Comparison of ENCODE assay signal across 26 cellular contexts in the genomic region with DNA sequence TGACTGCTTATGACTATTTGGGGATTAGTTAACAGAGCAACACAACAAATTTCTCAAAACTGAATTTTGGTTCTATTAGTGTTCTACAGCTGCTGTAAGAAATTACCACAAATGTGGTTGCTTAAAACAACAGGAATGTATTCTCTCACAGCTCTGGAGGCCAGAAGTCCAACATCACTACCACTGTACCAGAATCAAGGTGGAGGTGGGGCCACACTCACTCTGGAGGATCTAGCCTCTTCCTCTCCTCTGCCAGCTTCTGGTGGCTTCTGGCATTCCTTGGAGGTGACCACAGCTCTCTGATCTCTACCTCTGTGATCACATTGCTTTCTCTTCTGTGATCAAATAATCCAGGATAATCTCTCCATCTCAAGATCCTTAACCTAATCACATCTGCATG.
DNase-seq lines count a peak whose midpoint lies in the region; ATAC-seq, FAIRE-seq and TF ChIP-seq lines count a peak whose summit lies in the region.
"Had no signal": no experiment of that assay in that cellular context is flagged by ENCODE, and none has a peak within 500 bp of the region (broad histone marks: within the 10 kb centered on the region; RNA-seq: fewer than 3 reads in every experiment).

No MANE protein-coding gene starts in this region.

- no peak overlapping the region for H2AK5ac ChIP-seq in mesenchymal stem cell (ENCODE audit: low read length, severe bottlenecking)

- no peak overlapping the region for H4K91ac ChIP-seq in mesenchymal stem cell (ENCODE audit: low read length)

- no peak overlapping the region for H2BK5ac ChIP-seq in mesenchymal stem cell (ENCODE audit: low read depth, low read length, poor library complexity, severe bottlenecking)

- H3K27me3 Mint-ChIP-seq in HFFc6 (ENCODE audit: insufficient read depth) (no peaks in the 10 kb centered on the region; the same call in none of the 2 replicates), astrocyte (ENCODE audit: low read depth, unreplicated experiment) (peaks cover 7% of the 10 kb centered on the region)

- no peak overlapping the region for H3K23ac ChIP-seq in mesenchymal stem cell (ENCODE audit: low read length in 2 of 2)

- H3K79me2 ChIP-seq in astrocyte (ENCODE audit: insufficient read depth, low read length): no peaks in the 10 kb centered on the region

- no peak for DNase-seq in D721Med (ENCODE audit: insufficient read length, low spot score)
- peak; percentile 6 for DNase-seq in HFFc6
- peak; percentile 64 for DNase-seq in astrocyte (ENCODE audit: low read depth)
- DNase-seq in kidney tubule cell (ENCODE audit: low spot score): peak; percentile 60
- no peak for DNase-seq in mesenchymal stem cell
- DNase-seq: ACHN; activated CD4-positive, alpha-beta T cell treated with anti-CD3 and anti-CD28 coated beads, Interleukin-2, amount 50 U/mL, for 4 hours; activated CD8-positive, alpha-beta memory T cell treated with anti-CD3 and anti-CD28 coated beads, Interleukin-2, amount 50 U/mL, for 48 hours; activated effector memory CD4-positive, alpha-beta T cell treated with anti-CD3 and anti-CD28 coated beads, Interleukin-2, amount 50 U/mL, for 16 hours; left ventricle myocardium superior; NCI-H1105; NCI-H510A treated with DMSO at 0.1 percent for 48 hours; psoas muscle; SK-N-SH; stimulated activated CD4-positive, alpha-beta T cell treated with anti-CD3 and anti-CD28 coated beads, Interleukin-1b, Interleukin-23, amount 100 ng/mL, for 48 hours; T-helper 9 cell had no signal

- no peaks in the 10 kb centered on the region for H3K4me1 ChIP-seq in astrocyte (ENCODE audit: insufficient read depth, low read length)
- H3K4me1 ChIP-seq in gastroesophageal sphincter: peaks cover 0 to 14% (median 4%) of the 10 kb centered on the region in 3 donors
- peaks cover 2% of the 10 kb centered on the region for H3K4me1 ChIP-seq in mesenchymal stem cell (ENCODE audit: control insufficient read depth, insufficient read depth, low read depth, low read length)

- H3K4me3 ChIP-seq in astrocyte (ENCODE audit: insufficient read depth, low read depth, low read length) (no peak overlapping the region), gastroesophageal sphincter (no peak overlapping the region), mesenchymal stem cell (ENCODE audit: insufficient read depth in 1 of 2, low read depth in 1 of 2, low read length in 2 of 2) (no peak overlapping the region)
- H3K4me3 ChIP-seq: psoas muscle, skin epidermis had no signal

- peak; percentile 29 for FAIRE-seq in D721Med (lab: Jason Lieb, UNC)
- peak; percentile 62 for FAIRE-seq in astrocyte (lab: Jason Lieb, UNC)
- FAIRE-seq: G401.6 had no signal

- TF ChIP-seq EP300 in gastroesophageal sphincter (IDR thresholded peaks at IDR 0.05): no peak

- H3K9me3 Mint-ChIP-seq in HFFc6: no peaks in the 10 kb centered on the region
- H3K9me3 Mint-ChIP-seq in astrocyte (ENCODE audit: unreplicated experiment): no peaks in the 10 kb centered on the region
- H3K9me3 Mint-ChIP-seq: CD14-positive monocyte; dendritic cell treated with granulocyte-macrophage colony-stimulating factor and Interleukin-4, amounts not matched to agents 40 ng/mL and 50 ng/mL, for 4 days; neural crest cell had no signal

- no peak overlapping the region for H3K18ac ChIP-seq in mesenchymal stem cell (ENCODE audit: low read depth in 1 of 2, low read length in 2 of 2)

- H2BK120ac ChIP-seq in mesenchymal stem cell (ENCODE audit: low read depth, low read length): no peak overlapping the region

- H3K27ac Mint-ChIP-seq in HFFc6 (no peak overlapping the region), astrocyte (ENCODE audit: unreplicated experiment) (no peak overlapping the region)
- H3K27ac Mint-ChIP-seq: CD14-positive monocyte; dendritic cell treated with granulocyte-macrophage colony-stimulating factor and Interleukin-4, amounts not matched to agents 40 ng/mL and 50 ng/mL, for 4 days; WTC11 had no signal

- no peak overlapping the region for H3K4me2 ChIP-seq in astrocyte (ENCODE audit: low read length)
- no peak overlapping the region for H3K4me2 ChIP-seq in mesenchymal stem cell (ENCODE audit: low read length, poor library complexity, severe bottlenecking)
- H3K4me2 ChIP-seq: SK-N-SH had no signal

- H3K9me3 ChIP-seq in astrocyte (ENCODE audit: insufficient read depth, low read depth, low read length) (no peaks in the 10 kb centered on the region), gastroesophageal sphincter (no peaks in the 10 kb centered on the region), mesenchymal stem cell (ENCODE audit: control insufficient read depth, low read length) (no peaks in the 10 kb centered on the region)
- H3K9me3 ChIP-seq: psoas muscle, SK-N-SH had no signal

- TF ChIP-seq CTCF in D721Med (IDR thresholded peaks at IDR 0.05; ENCODE audit: insufficient read depth, missing control alignments) (no peak), HFFc6 (IDR thresholded peaks at IDR 0.05) (no peak), astrocyte (IDR thresholded peaks at IDR 0.05; ENCODE audit: insufficient read depth, low read depth, low read length) (no peak), gastroesophageal sphincter (IDR thresholded peaks at IDR 0.05) (no peak)

- H4K20me1 ChIP-seq in astrocyte (ENCODE audit: insufficient read depth, low read length): no peaks in the 10 kb centered on the region

- no peak overlapping the region for H4K8ac ChIP-seq in mesenchymal stem cell (ENCODE audit: low read length)

- H3K27ac ChIP-seq in astrocyte (ENCODE audit: low read depth, low read length) (no peak overlapping the region), gastroesophageal sphincter (no peak overlapping the region), mesenchymal stem cell (ENCODE audit: low read length, poor library complexity, severe bottlenecking) (no peak overlapping the region)
- H3K27ac ChIP-seq: psoas muscle, skin epidermis had no signal

- H3K4me1 Mint-ChIP-seq in HFFc6 (ENCODE audit: low read depth) (peaks cover 32% of the 10 kb centered on the region), astrocyte (ENCODE audit: low read depth, unreplicated experiment) (peaks cover 12% of the 10 kb centered on the region)
- H3K4me1 Mint-ChIP-seq: CD14-positive monocyte; stimulated activated effector memory CD8-positive, alpha-beta T cell treated with anti-CD3 and anti-CD28 coated beads, Interleukin-12 subunit alpha, Interleukin-12 subunit beta, amount 100 ng/mL, for 72 hours had no signal

- no peaks in the 10 kb centered on the region for H3K79me1 ChIP-seq in mesenchymal stem cell (replicated peaks; ENCODE audit: low read length, poor library complexity, severe bottlenecking)

- H3K27me3 ChIP-seq in astrocyte (ENCODE audit: insufficient read depth, low read length) (no peaks in the 10 kb centered on the region), gastroesophageal sphincter (no peaks in the 10 kb centered on the region), mesenchymal stem cell (ENCODE audit: control insufficient read depth in 1 of 2, insufficient read depth in 1 of 2, low read length in 2 of 2) (peaks cover 0 to 7% of the 10 kb centered on the region in 2 experiments)

- no peaks in the 10 kb centered on the region for H3K36me3 ChIP-seq in astrocyte (ENCODE audit: insufficient read depth, low read length)
- H3K36me3 ChIP-seq in gastroesophageal sphincter: no peaks in the 10 kb centered on the region
- no peaks in the 10 kb centered on the region for H3K36me3 ChIP-seq in mesenchymal stem cell (ENCODE audit: control insufficient read depth in 1 of 2, insufficient read depth in 2 of 2, low read depth in 1 of 2, low read length in 2 of 2)

- TF ChIP-seq POLR2A in gastroesophageal sphincter (IDR thresholded peaks at IDR 0.05): no peak

- no peak overlapping the region for H2BK15ac ChIP-seq in mesenchymal stem cell (ENCODE audit: low read depth, poor library complexity, severe bottlenecking)

- H3K36me3 Mint-ChIP-seq in HFFc6 (ENCODE audit: low read depth): no peaks in the 10 kb centered on the region
- no peaks in the 10 kb centered on the region for H3K36me3 Mint-ChIP-seq in astrocyte (ENCODE audit: low read depth, unreplicated experiment)
- H3K36me3 Mint-ChIP-seq: CD14-positive monocyte; stimulated activated effector memory CD8-positive, alpha-beta T cell treated with anti-CD3 and anti-CD28 coated beads, Interleukin-12 subunit alpha, Interleukin-12 subunit beta, amount 100 ng/mL, for 72 hours; WTC11 had no signal

- no peak overlapping the region for H3K4ac ChIP-seq in mesenchymal stem cell (ENCODE audit: low read depth in 1 of 2, low read length in 2 of 2)

- H2AFZ ChIP-seq in astrocyte (ENCODE audit: low read depth, low read length) (no peak overlapping the region), mesenchymal stem cell (ENCODE audit: low read depth, low read length) (no peak overlapping the region)

- H3K14ac ChIP-seq in mesenchymal stem cell (ENCODE audit: low read length in 2 of 2): no peak overlapping the region

- no peak overlapping the region for H2BK12ac ChIP-seq in mesenchymal stem cell (ENCODE audit: low read length in 2 of 2)

- ATAC-seq in GM18498 (IDR thresholded peaks at IDR 0.05; ENCODE audit: unreplicated experiment) (no peak), GM21423 (IDR thresholded peaks at IDR 0.05; ENCODE audit: unreplicated experiment) (no peak), gastroesophageal sphincter (no peak)
- ATAC-seq: left ventricle myocardium superior; psoas muscle; stimulated activated effector memory CD8-positive, alpha-beta T cell treated with anti-CD3 and anti-CD28 coated beads, Interleukin-12 subunit alpha, Interleukin-12 subunit beta, amount 100 ng/mL, for 72 hours had no signal

- H3K4me3 Mint-ChIP-seq in HFFc6 (no peak overlapping the region), astrocyte (ENCODE audit: unreplicated experiment) (no peak overlapping the region)
- H3K4me3 Mint-ChIP-seq: CD14-positive monocyte; dendritic cell treated with granulocyte-macrophage colony-stimulating factor and Interleukin-4, amounts not matched to agents 40 ng/mL and 50 ng/mL, for 4 days; neural crest cell; stimulated activated effector memory CD8-positive, alpha-beta T cell treated with anti-CD3 and anti-CD28 coated beads, Interleukin-12 subunit alpha, Interleukin-12 subunit beta, amount 100 ng/mL, for 72 hours; WTC11 had no signal

- H3K9ac ChIP-seq in astrocyte (ENCODE audit: low read length) (no peak overlapping the region), mesenchymal stem cell (ENCODE audit: low read length) (no peak overlapping the region)
- H3K9ac ChIP-seq: SK-N-SH had no signal

Comparison
In these comparisons a context has a peak if more than half of its experiments do, and no peak if none do; other contexts are left out.
1. DNase-seq: peak in HFFc6 (single experiment), astrocyte (single experiment) and kidney tubule cell (single experiment); none in D721Med (single experiment) and mesenchymal stem cell (single experiment).